ENCODE assay signal across 22 cellular contexts in genomic region chr10:44261296-44261695, GRCh38.
DNase-seq lines count a peak whose midpoint lies in the region; ATAC-seq, FAIRE-seq and TF ChIP-seq lines count a peak whose summit lies in the region.
"Had no signal": no experiment of that assay in that cellular context is flagged by ENCODE, and none has a peak within 500 bp of the region (broad histone marks: within the 10 kb centered on the region; RNA-seq: fewer than 3 reads in every experiment).

No MANE protein-coding gene starts in this region.

- no peak for TF ChIP-seq RAD21 in GM12878 (IDR thresholded peaks at IDR 0.05; ENCODE audit: insufficient read depth, low read depth, low read length)

- POLR2A ChIA-PET in GM12878 (lab: Charles Lee): no interaction called here

- SMC1A ChIA-PET in GM12878 (lab: Charles Lee; ENCODE audit: uncharacterized antibody, unreplicated experiment): interaction anchor here (1.2 to 3.1 kb wide), 4 partner anchors 11 to 250 kb away, joined by 3 to 19 read pairs (median 9); no protein-coding TSS in a partner anchor

- no peaks in the 10 kb centered on the region for H4K20me1 ChIP-seq in GM12878 (ENCODE audit: control insufficient read depth, insufficient read depth)

- RAD21 ChIA-PET in GM12878 (lab: Charles Lee; ENCODE audit: unreplicated experiment): interaction anchor here (0.9 to 2.8 kb wide), 5 partner anchors 11 to 226 kb away, joined by 3 to 17 read pairs (median 4); no protein-coding TSS in a partner anchor

- CTCF ChIA-PET in GM12878 (lab: Yijun Ruan, JAX): interaction anchor here (0.6 to 1.8 kb wide), 4 partner anchors 12 to 124 kb away, joined by 3 to 4 read pairs (median 4); no protein-coding TSS in a partner anchor

- in situ Hi-C loops in GM12878 (cut with MboI): no loop called here

- H3K9me3 ChIP-seq in GM12878 (replicated peaks; ENCODE audit: control insufficient read depth, insufficient read depth, low read length) (no peaks in the 10 kb centered on the region; the same call in 2 of the 3 replicates), right cardiac atrium (ENCODE audit: control insufficient read depth, low read length) (no peaks in the 10 kb centered on the region), suprapubic skin (no peaks in the 10 kb centered on the region)

- peak; percentile 7; the same call in 2 of the 3 replicates for ATAC-seq in GM12878
- ATAC-seq in right cardiac atrium: peak; percentile 35 to 60
- ATAC-seq: activated CD4-positive, alpha-beta T cell treated with anti-CD3 and anti-CD28 coated beads for 36 hours; activated CD8-positive, alpha-beta memory T cell treated with anti-CD3 and anti-CD28 coated beads, Interleukin-2, amount 10 ng/mL, durations not matched to agents 7 days and 5 days; K562; T-helper 17 cell had no signal

- no TSS peak for BruUV-seq in GM12878 (replicated peaks; lab: Mats Ljungman, UMichigan)

- no peak for TF ChIP-seq EP300 in GM12878 (IDR thresholded peaks at IDR 0.05; ENCODE audit: borderline replicate concordance in 1 of 2, control insufficient read depth in 1 of 2, low read depth in 2 of 2, low read length in 2 of 2)
- TF ChIP-seq EP300 in suprapubic skin (IDR thresholded peaks at IDR 0.05): no peak

- DNase-seq in GM12865 (ENCODE audit: low read depth): no peak
- DNase-seq in GM12878 (ENCODE audit: low read depth, low spot score): no peak
- DNase-seq in right cardiac atrium: peak in 2 of 3 donors; percentile 27 to 56
- no peak for DNase-seq in suprapubic skin (ENCODE audit: low spot score in 2 of 2)
- no peak for DNase-seq in DMS114 treated with DMSO at 0.1 percent for 48 hours (lab: John Stamatoyannopoulos, UW; ENCODE audit: unreplicated experiment)
- no peak for DNase-seq in GM12892 (ENCODE audit: insufficient read length)
- no peak for DNase-seq in SKM-1 (lab: John Stamatoyannopoulos, UW; ENCODE audit: unreplicated experiment)
- DNase-seq in glomerular visceral epithelial cell (ENCODE audit: extremely low spot score): no peak
- DNase-seq: activated CD8-positive, alpha-beta memory T cell treated with anti-CD3 and anti-CD28 coated beads, Interleukin-2, amount 10 ng/mL, durations not matched to agents 7 days and 5 days; caudate nucleus; NCI-H146; NCI-H2171 treated with DMSO at 0.1 percent for 48 hours; NCI-H524; NK-92 treated with Interleukin-12 subunit alpha and Interleukin-12 subunit beta, amount 100 ng/mL, for 24 hours; stimulated activated CD4-positive, alpha-beta T cell treated with anti-CD3 and anti-CD28 coated beads, Interleukin-4, amount 100 ng/mL, for 4 hours; stimulated activated naive CD4-positive, alpha-beta T cell treated with Interleukin-2 at 50 U/mL for 16 hours; T-helper 17 cell had no signal

- H3K4me1 ChIP-seq in GM12878 (ENCODE audit: control insufficient read depth, insufficient read depth, low read length): peaks cover 56% of the 10 kb centered on the region
- H3K4me1 ChIP-seq in right cardiac atrium (ENCODE audit: control insufficient read depth, insufficient read depth, low read length): peaks cover 9% of the 10 kb centered on the region
- peaks cover 25% of the 10 kb centered on the region for H3K4me1 ChIP-seq in suprapubic skin
- H3K4me1 ChIP-seq: SJSA1 had no signal

- H3K9ac ChIP-seq in GM12878 (ENCODE audit: control insufficient read depth, insufficient read depth, low read length): no peak overlapping the region

- no peak for FAIRE-seq in GM12878 (lab: Jason Lieb, UNC)
- no peak for FAIRE-seq in GM12892 (lab: Jason Lieb, UNC)
- FAIRE-seq: D721Med, endometrium, K562 had no signal

- H3K4me2 ChIP-seq in GM12878 (ENCODE audit: control insufficient read depth, insufficient read depth): peak overlapping the region; percentile 68

- no peaks in the 10 kb centered on the region for H3K27me3 ChIP-seq in GM12878 (replicated peaks in 1 of 2; ENCODE audit: control insufficient read depth in 2 of 2, insufficient read depth in 2 of 2, low read length in 1 of 2)
- H3K27me3 ChIP-seq in right cardiac atrium (ENCODE audit: control insufficient read depth, insufficient read depth): no peaks in the 10 kb centered on the region
- no peaks in the 10 kb centered on the region for H3K27me3 ChIP-seq in suprapubic skin
- H3K27me3 ChIP-seq: SJSA1 had no signal

- no peak for TF ChIP-seq POLR2A in GM12878 (IDR thresholded peaks at IDR 0.05; ENCODE audit: low read depth, low read length)
- TF ChIP-seq POLR2A in suprapubic skin (IDR thresholded peaks at IDR 0.05): no peak
- TF ChIP-seq POLR2A in GM12892 (IDR thresholded peaks at IDR 0.05; ENCODE audit: low read depth, low read length): no peak

- H3K27ac ChIP-seq in GM12878 (ENCODE audit: control insufficient read depth, insufficient read depth): peak overlapping the region; percentile 68
- no peak overlapping the region for H3K27ac ChIP-seq in right cardiac atrium (ENCODE audit: low read length)
- H3K27ac ChIP-seq in suprapubic skin: peak overlapping the region; percentile 65
- H3K27ac ChIP-seq: SJSA1 had no signal

- intact Hi-C loops in GM12878 (cut with micrococcal nuclease; ENCODE audit: unreplicated experiment) (loop anchor here (5.0 kb wide), 1 partner anchor 126 kb away; the partner anchor contains the start of gene CXCL12), right cardiac atrium (cut with DNase I) (no loop called here)

- H3K36me3 ChIP-seq in GM12878 (ENCODE audit: control insufficient read depth in 2 of 2, insufficient read depth in 2 of 2, low read length in 1 of 2) (no peaks in the 10 kb centered on the region), suprapubic skin (no peaks in the 10 kb centered on the region)
- H3K36me3 ChIP-seq: SJSA1 had no signal

- WGBS in GM12878 (ENCODE audit: insufficient coverage, insufficient replicate concordance, low lambda C conversion rate, missing lambda C conversion rate): 67% methylated on average over 16 of the region's 16 CpGs
- 49% methylated on average over 16 of the region's 16 CpGs for WGBS in right cardiac atrium
- 69% methylated on average over 7 of the region's 16 CpGs for WGBS in suprapubic skin

- TF ChIP-seq CTCF in GM12865 (IDR thresholded peaks at IDR 0.05; ENCODE audit: insufficient read depth, low read depth, low read length, missing control alignments): no peak
- no peak for TF ChIP-seq CTCF in GM12878 (IDR thresholded peaks at IDR 0.05 in 2 of 3, conservative IDR thresholded peaks at IDR 0.05 in 1 of 3; ENCODE audit: control insufficient read depth in 2 of 3, extremely low read depth in 1 of 3, insufficient read depth in 1 of 3, low read depth in 3 of 3, low read length in 3 of 3)
- TF ChIP-seq CTCF in suprapubic skin (IDR thresholded peaks at IDR 0.05): no peak

- peak overlapping the region; percentile 45 for H3K4me3 ChIP-seq in GM12865 (ENCODE audit: low read depth, low read length)
- H3K4me3 ChIP-seq in GM12878: no peak overlapping the region
- no peak overlapping the region for H3K4me3 ChIP-seq in right cardiac atrium (ENCODE audit: low read length)
- H3K4me3 ChIP-seq in suprapubic skin: no peak overlapping the region
- H3K4me3 ChIP-seq: K562, SJSA1 had no signal

- no peaks in the 10 kb centered on the region; the same call in 1 of the 2 replicates for H3K79me2 ChIP-seq in GM12878 (ENCODE audit: control insufficient read depth, insufficient read depth, low read length)

- H2AFZ ChIP-seq in GM12878 (ENCODE audit: control insufficient read depth, low read depth, low read length): no peak overlapping the region; the same call in 1 of the 2 replicates

TF ChIP-seq in GM12878, 131 proteins besides CTCF, POLR2A, EP300 and RAD21:
- TF ChIP-seq ZNF622 (IDR thresholded peaks at IDR 0.05): no peak
- TF ChIP-seq MLLT1 (IDR thresholded peaks at IDR 0.05): no peak
- TF ChIP-seq MYB (IDR thresholded peaks at IDR 0.05; ENCODE audit: borderline replicate concordance, low read depth, low read length): no peak

Comparison
In these comparisons a context has a peak if more than half of its experiments do, and no peak if none do; other contexts are left out.
1. DNase-seq: peak in right cardiac atrium (2 of 3); none in GM12865 (single experiment), GM12878 (single experiment), suprapubic skin (0 of 2), DMS114 treated with DMSO at 0.1 percent for 48 hours (single experiment), GM12892 (single experiment), SKM-1 (single experiment) and glomerular visceral epithelial cell (single experiment).